ENCODE assay signal across 16 cellular contexts in the genomic region with DNA sequence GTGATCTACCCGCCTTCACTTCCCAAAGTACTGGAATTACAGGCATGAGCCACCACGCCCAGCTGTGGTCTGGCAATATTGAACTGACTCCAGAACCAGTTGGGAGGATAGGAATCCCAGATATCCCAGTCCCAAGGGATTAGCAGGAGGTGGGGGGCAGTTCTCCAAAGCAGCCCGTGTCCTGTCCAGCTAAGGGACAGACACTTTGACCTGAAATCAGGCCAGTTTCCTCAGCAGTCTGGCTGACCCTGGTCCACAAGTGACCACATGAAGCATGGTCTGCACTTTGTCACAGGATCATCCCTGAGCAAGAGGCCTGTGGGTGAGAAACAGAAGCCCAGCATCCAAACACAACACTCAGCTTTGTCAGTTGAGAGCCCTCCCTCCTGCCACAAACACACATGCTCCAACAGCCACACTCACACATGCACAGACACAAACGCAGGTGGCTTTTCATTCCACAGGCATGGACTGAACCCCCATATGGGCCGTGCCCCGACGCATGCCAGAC. TPM values are rescaled to one million over a fixed set of nuclear protein-coding genes. Genes with fewer than 3 reads are reported as not detected.
DNase-seq lines count a peak whose midpoint lies in the region; ATAC-seq and TF ChIP-seq lines count a peak whose summit lies in the region.
"Had no signal": no experiment of that assay in that cellular context is flagged by ENCODE, and none has a peak within 500 bp of the region (broad histone marks: within the 10 kb centered on the region; RNA-seq: fewer than 3 reads in every experiment).

No MANE protein-coding gene starts in this region.

- peaks cover 11% of the 10 kb centered on the region for H3K4me1 Mint-ChIP-seq in activated CD4-positive, alpha-beta memory T cell treated with anti-CD3 and anti-CD28 coated beads for 36 hours (ENCODE audit: low read depth)

- BruUV-seq in A673 (replicated peaks; lab: Mats Ljungman, UMichigan): no TSS peak

- CTCF ChIA-PET in A673 (lab: Charles Lee): no interaction called here
- CTCF ChIA-PET in activated CD4-positive, alpha-beta memory T cell treated with anti-CD3 and anti-CD28 coated beads for 36 hours (lab: Charles Lee): interaction anchor here (1.1 to 3.0 kb wide), 3 partner anchors 28 to 99 kb away, joined by 3 to 36 read pairs (median 5); no protein-coding TSS in a partner anchor

- no peaks in the 10 kb centered on the region for H3K27me3 Mint-ChIP-seq in activated CD4-positive, alpha-beta memory T cell treated with anti-CD3 and anti-CD28 coated beads for 36 hours
- H3K27me3 Mint-ChIP-seq: CD4-positive, CD25-positive, alpha-beta regulatory T cell had no signal

- 51% methylated on average over 5 of the region's 7 CpGs for WGBS in right lobe of liver (ENCODE audit: insufficient coverage, low coverage, low lambda C conversion rate, missing lambda C conversion rate)

- intact Hi-C loops in A673 (cut with micrococcal nuclease; ENCODE audit: unreplicated experiment): no loop called here
- intact Hi-C loops in activated CD4-positive, alpha-beta memory T cell treated with anti-CD3 and anti-CD28 coated beads for 36 hours (cut with micrococcal nuclease): no loop called here
- intact Hi-C loops in right lobe of liver (cut with DNase I): no loop called here

- in situ Hi-C loops in brain microvascular endothelial cell (cut with HindIII; ENCODE audit: low pct_ligation_motif_present, low sequenced_read_pairs): no loop called here

- H3K4me1 ChIP-seq in A673 (ENCODE audit: insufficient read depth, low read length, poor library complexity, severe bottlenecking) (peaks cover 23% of the 10 kb centered on the region), right lobe of liver (peaks cover 0 to 32% (median 14%) of the 10 kb centered on the region in 4 donors)

- H3K4me3 ChIP-seq in A673 (ENCODE audit: low read depth, low read length, poor library complexity, severe bottlenecking) (no peak overlapping the region), right lobe of liver (no peak overlapping the region), brain microvascular endothelial cell (ENCODE audit: low read depth, low read length) (no peak overlapping the region)

- no peak for DNase-seq in A673 (ENCODE audit: low spot score)
- DNase-seq in EL: peak; percentile 58
- DNase-seq in activated CD4-positive, alpha-beta memory T cell treated with anti-CD3 and anti-CD28 coated beads for 36 hours: no peak
- peak in 1 of 3 donors; percentile 76 for DNase-seq in right lobe of liver
- DNase-seq in brain microvascular endothelial cell: no peak
- DNase-seq in D341Med (ENCODE audit: low spot score): no peak
- DNase-seq in activated gamma-delta T cell (lab: John Stamatoyannopoulos, UW): no peak
- DNase-seq: CD4-positive, CD25-positive, alpha-beta regulatory T cell; central memory CD4-positive, alpha-beta T cell; midbrain; NCI-H446 treated with DMSO at 0.1 percent for 48 hours; stimulated activated naive CD4-positive, alpha-beta T cell treated with Interleukin-2 at 50 U/mL for 16 hours; WERI-Rb-1 had no signal

- POLR2A ChIA-PET in A673 (lab: Charles Lee; ENCODE audit: low non-redundant PET): no interaction called here
- POLR2A ChIA-PET in activated CD4-positive, alpha-beta memory T cell treated with anti-CD3 and anti-CD28 coated beads for 36 hours (lab: Charles Lee): no interaction called here

- H3K27ac ChIP-seq in A673 (ENCODE audit: low read depth, low read length, poor library complexity, severe bottlenecking) (peak overlapping the region; percentile 33), right lobe of liver (peak overlapping the region in 2 of 3 donors; percentile 26 to 68), brain microvascular endothelial cell (no peak overlapping the region)
- H3K27ac ChIP-seq: WERI-Rb-1 had no signal

- no peak for TF ChIP-seq POLR2A in right lobe of liver (IDR thresholded peaks at IDR 0.05)

- H3K9me3 ChIP-seq in A673 (ENCODE audit: low read depth, low read length, poor library complexity, severe bottlenecking): no peaks in the 10 kb centered on the region
- H3K9me3 ChIP-seq in right lobe of liver: no peaks in the 10 kb centered on the region

- H3K4me3 Mint-ChIP-seq in activated CD4-positive, alpha-beta memory T cell treated with anti-CD3 and anti-CD28 coated beads for 36 hours: no peak overlapping the region

- H3K27ac Mint-ChIP-seq in activated CD4-positive, alpha-beta memory T cell treated with anti-CD3 and anti-CD28 coated beads for 36 hours: peak overlapping the region; percentile 0

- peaks cover 6% of the 10 kb centered on the region for H3K36me3 ChIP-seq in A673 (ENCODE audit: insufficient read depth, low read length, poor library complexity, severe bottlenecking)
- H3K36me3 ChIP-seq in right lobe of liver: no peaks in the 10 kb centered on the region
- no peaks in the 10 kb centered on the region for H3K36me3 ChIP-seq in brain microvascular endothelial cell (replicated peaks)

- H3K9me3 Mint-ChIP-seq in activated CD4-positive, alpha-beta memory T cell treated with anti-CD3 and anti-CD28 coated beads for 36 hours: no peaks in the 10 kb centered on the region
- H3K9me3 Mint-ChIP-seq: CD4-positive, CD25-positive, alpha-beta regulatory T cell had no signal

- ATAC-seq in right lobe of liver (no peak), GM21423 (IDR thresholded peaks at IDR 0.05; ENCODE audit: unreplicated experiment) (no peak)
- ATAC-seq: Right ventricle myocardium inferior had no signal

- H3K27me3 ChIP-seq in A673 (replicated peaks; ENCODE audit: insufficient read depth, low read depth, low read length, poor library complexity) (no peaks in the 10 kb centered on the region), right lobe of liver (no peaks in the 10 kb centered on the region), brain microvascular endothelial cell (replicated peaks) (no peaks in the 10 kb centered on the region)

- peaks cover 16% of the 10 kb centered on the region for H3K36me3 Mint-ChIP-seq in activated CD4-positive, alpha-beta memory T cell treated with anti-CD3 and anti-CD28 coated beads for 36 hours

- TF ChIP-seq CTCF in A673 (conservative IDR thresholded peaks at IDR 0.05; ENCODE audit: low read depth, low read length) (no peak), right lobe of liver (IDR thresholded peaks at IDR 0.05) (no peak), brain microvascular endothelial cell (IDR thresholded peaks at IDR 0.05; ENCODE audit: low read depth, low read length, missing control alignments) (no peak)

RNA-seq across cellular contexts. Expression of a gene that starts 2.7 kb away (rescaled TPM):
- total RNA-seq in A673 (2021): 449 and 481 TPM in 2 replicates
- total RNA-seq in activated CD4-positive, alpha-beta memory T cell treated with anti-CD3 and anti-CD28 coated beads for 36 hours: 100 to 1,000 TPM; 378 to 395 TPM
- 100 to 1,000 TPM in 4 of 6 experiments, 10 to 100 TPM in 2; 51.1 to 236 (median 171) TPM for total RNA-seq in right lobe of liver

RNA-seq across cellular contexts. Expression of a gene that starts 4.7 kb away (rescaled TPM):
- total RNA-seq in A673 (2021) (not detected in 2 replicates), right lobe of liver (10 to 100 TPM; 27.0 to 95.3 (median 36.1) TPM)
- not detected for total RNA-seq in activated CD4-positive, alpha-beta memory T cell treated with anti-CD3 and anti-CD28 coated beads for 36 hours
- total RNA-seq: CD4-positive, CD25-positive, alpha-beta regulatory T cell; epithelial cell of proximal tubule; Right ventricle myocardium inferior had no signal

RNA-seq across cellular contexts. Expression of a gene that starts 14.8 kb away (rescaled TPM):
- total RNA-seq in A673 (2021) (42.2 and 43.9 TPM in 2 replicates), right lobe of liver (10 to 100 TPM in 1 of 6 experiments, 1 to 10 TPM in 5; 4.6 to 12.7 (median 7.6) TPM)
- total RNA-seq in activated CD4-positive, alpha-beta memory T cell treated with anti-CD3 and anti-CD28 coated beads for 36 hours: 10 to 100 TPM; 23.2 to 25.4 TPM

RNA-seq across cellular contexts. Expression of a gene that starts 28.7 kb away (rescaled TPM):
- 11.3 and 12.2 TPM in 2 replicates for total RNA-seq in A673 (2021)
- total RNA-seq in activated CD4-positive, alpha-beta memory T cell treated with anti-CD3 and anti-CD28 coated beads for 36 hours: 1 to 10 TPM; 1.9 to 2.4 TPM
- 1 to 10 TPM in 4 of 6 experiments, under 1 TPM in 2; 0.56 to 1.6 (median 1.2) TPM for total RNA-seq in right lobe of liver

RNA-seq across cellular contexts. Expression of a gene that starts 32.6 kb away (rescaled TPM):
- total RNA-seq in A673 (2021) (70.2 and 79.1 TPM in 2 replicates), right lobe of liver (10 to 100 TPM; 10.4 to 29.2 (median 20.2) TPM)
- total RNA-seq in activated CD4-positive, alpha-beta memory T cell treated with anti-CD3 and anti-CD28 coated beads for 36 hours: 10 to 100 TPM; 62.0 to 68.1 TPM

Comparison
In these comparisons a context has a peak if more than half of its experiments do, and no peak if none do; other contexts are left out.
1. RNA of a gene that starts 4.7 kb away (total RNA-seq): 27.0 to 95.3 TPM in right lobe of liver; not detected in activated CD4-positive, alpha-beta memory T cell treated with anti-CD3 and anti-CD28 coated beads for 36 hours and not detected in A673; every median in the first group is over 10 times any median in the second.